Comparison of ENCODE assay signal across 2 cellular contexts in the genomic region with DNA sequence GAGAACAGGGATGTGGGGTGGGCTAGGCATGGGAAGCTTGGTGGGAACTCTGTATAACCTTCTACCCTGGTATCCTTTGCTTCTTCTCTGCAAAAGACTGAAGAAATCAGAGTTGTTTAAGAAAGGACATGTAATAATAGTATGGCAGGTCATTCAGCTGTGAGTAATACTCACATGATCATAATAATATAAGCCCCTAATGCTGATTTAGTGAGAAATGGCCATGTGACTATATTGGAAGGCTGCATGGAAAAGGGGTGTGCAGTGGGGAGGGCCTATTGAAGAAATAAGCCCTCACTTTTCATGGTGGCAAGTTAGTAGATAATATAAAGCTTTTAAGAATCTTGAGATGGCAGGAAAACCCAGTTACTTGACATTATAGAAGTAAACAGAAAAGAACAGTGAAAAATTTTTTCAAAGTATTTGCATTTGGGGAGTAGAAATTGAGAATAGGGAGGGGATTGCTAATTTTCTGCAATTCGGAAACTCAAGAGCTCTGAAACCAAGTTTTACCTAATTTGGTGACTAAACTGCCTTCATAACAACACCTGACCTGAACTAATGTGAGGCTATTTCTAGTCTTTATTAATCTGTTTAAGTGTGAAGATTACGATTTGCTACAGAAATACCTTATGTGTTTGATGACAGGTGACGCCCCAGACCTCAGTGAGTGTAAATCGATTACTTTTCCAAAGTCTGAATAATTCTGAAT.
TF ChIP-seq lines count a peak whose summit lies in the region.

No MANE protein-coding gene starts in this region.

TF ChIP-seq in SK-N-SH, 30 proteins besides CTCF, POLR2A, EP300 and RAD21 (continued from another document):
- TF ChIP-seq, protein P1, sequence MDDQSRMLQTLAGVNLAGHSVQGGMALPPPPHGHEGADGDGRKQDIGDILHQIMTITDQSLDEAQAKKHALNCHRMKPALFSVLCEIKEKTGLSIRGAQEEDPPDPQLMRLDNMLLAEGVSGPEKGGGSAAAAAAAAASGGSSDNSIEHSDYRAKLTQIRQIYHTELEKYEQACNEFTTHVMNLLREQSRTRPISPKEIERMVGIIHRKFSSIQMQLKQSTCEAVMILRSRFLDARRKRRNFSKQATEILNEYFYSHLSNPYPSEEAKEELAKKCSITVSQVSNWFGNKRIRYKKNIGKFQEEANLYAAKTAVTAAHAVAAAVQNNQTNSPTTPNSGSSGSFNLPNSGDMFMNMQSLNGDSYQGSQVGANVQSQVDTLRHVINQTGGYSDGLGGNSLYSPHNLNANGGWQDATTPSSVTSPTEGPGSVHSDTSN (IDR thresholded peaks at IDR 0.05) = no peak
- TF ChIP-seq MEF2A (IDR thresholded peaks at IDR 0.05; ENCODE audit: borderline replicate concordance, low read depth) (no peak), JUND (IDR thresholded peaks at IDR 0.05) (no peak)
TF ChIP-seq in SK-N-SH: peak in this region for 0.

TF ChIP-seq in SK-N-SH treated with all-trans-retinoic acid at 6 μM for 48 hours, 23 proteins besides CTCF, POLR2A, EP300 and RAD21 (continued from another document):
- TF ChIP-seq, protein P2, sequence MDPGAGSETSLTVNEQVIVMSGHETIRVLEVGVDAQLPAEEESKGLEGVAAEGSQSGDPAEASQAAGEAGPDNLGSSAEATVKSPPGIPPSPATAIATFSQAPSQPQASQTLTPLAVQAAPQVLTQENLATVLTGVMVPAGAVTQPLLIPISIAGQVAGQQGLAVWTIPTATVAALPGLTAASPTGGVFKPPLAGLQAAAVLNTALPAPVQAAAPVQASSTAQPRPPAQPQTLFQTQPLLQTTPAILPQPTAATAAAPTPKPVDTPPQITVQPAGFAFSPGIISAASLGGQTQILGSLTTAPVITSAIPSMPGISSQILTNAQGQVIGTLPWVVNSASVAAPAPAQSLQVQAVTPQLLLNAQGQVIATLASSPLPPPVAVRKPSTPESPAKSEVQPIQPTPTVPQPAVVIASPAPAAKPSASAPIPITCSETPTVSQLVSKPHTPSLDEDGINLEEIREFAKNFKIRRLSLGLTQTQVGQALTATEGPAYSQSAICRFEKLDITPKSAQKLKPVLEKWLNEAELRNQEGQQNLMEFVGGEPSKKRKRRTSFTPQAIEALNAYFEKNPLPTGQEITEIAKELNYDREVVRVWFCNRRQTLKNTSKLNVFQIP (CRISPR knock-in tag; IDR thresholded peaks at IDR 0.05; ENCODE audit: borderline replicate concordance, low read depth) = no peak
- TF ChIP-seq ZNF70 (CRISPR knock-in tag; IDR thresholded peaks at IDR 0.05) (no peak), SNAI2 (CRISPR knock-in tag; IDR thresholded peaks at IDR 0.05) (no peak), ZFP3 (CRISPR knock-in tag; IDR thresholded peaks at IDR 0.05) (no peak), CSDC2 (CRISPR knock-in tag; IDR thresholded peaks at IDR 0.05) (no peak), ZNF8 (CRISPR knock-in tag; IDR thresholded peaks at IDR 0.05) (no peak)
TF ChIP-seq in SK-N-SH treated with all-trans-retinoic acid at 6 μM for 48 hours: peak in this region for 0.
